ENCODE assay signal across 19 cellular contexts in the genomic region with DNA sequence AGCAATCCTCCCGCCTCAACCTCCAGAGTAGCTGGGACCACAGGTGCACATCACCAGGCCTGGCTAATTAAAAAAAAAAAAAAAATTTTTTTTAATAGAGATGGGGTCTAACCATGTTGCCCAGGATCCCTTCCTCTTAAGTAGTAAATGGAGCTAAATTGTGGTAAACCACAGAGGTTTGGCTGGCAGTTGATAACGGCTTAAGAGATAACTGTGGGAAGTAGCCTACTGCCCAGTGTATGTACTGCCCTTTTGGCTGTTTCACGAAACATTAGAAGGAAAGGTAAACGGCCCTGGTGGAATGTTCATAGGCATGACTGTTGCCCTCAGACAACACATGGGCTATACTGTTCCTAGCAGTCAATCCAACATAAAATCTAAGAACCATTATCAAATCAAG.
"Had no signal": no experiment of that assay in that cellular context is flagged by ENCODE, and none has a peak within 500 bp of the region (broad histone marks: within the 10 kb centered on the region; RNA-seq: fewer than 3 reads in every experiment).

No MANE protein-coding gene starts in this region.

- H3K27ac ChIP-seq: coronary artery, left lung, prostate gland, sigmoid colon, testis, tibial artery had no signal

- H3K27me3 ChIP-seq: left lung, sigmoid colon, spleen, testis, tibial artery had no signal

- H3K4me1 ChIP-seq: left lung, prostate gland, sigmoid colon, spleen, testis, tibial artery had no signal

- H3K9me3 ChIP-seq: left lung, prostate gland, sigmoid colon, spleen, testis, tibial artery had no signal

- DNase-seq: effector memory CD8-positive, alpha-beta T cell; left cardiac atrium; left lung; mammary epithelial cell; mesendoderm; naive thymus-derived CD8-positive, alpha-beta T cell; nephron progenitor cell; nucleus accumbens; right cardiac atrium; sigmoid colon; spleen; stimulated activated CD4-positive, alpha-beta T cell treated with anti-CD3 and anti-CD28 coated beads, Interleukin-4, amount 100 ng/mL, for 4 hours; stimulated activated naive CD8-positive, alpha-beta T cell treated with anti-CD3 and anti-CD28 coated beads, Interleukin-15, Interleukin-2, amounts not matched to agents 100 U/mL and 50 U/mL, for 24 hours; substantia nigra; testis; tibial artery had no signal

- H3K4me3 ChIP-seq: coronary artery, left lung, prostate gland, sigmoid colon, spleen, testis, tibial artery had no signal

- ATAC-seq: effector memory CD8-positive, alpha-beta T cell; left cardiac atrium; left lung; naive thymus-derived CD8-positive, alpha-beta T cell; right cardiac atrium; stimulated activated memory B cell treated with anti-CD40 and anti-IgM and Interleukin-4, amounts not matched to agents 10 μg/mL and 1 μg/mL and 100 μg/mL, for 72 hours; stimulated activated naive CD8-positive, alpha-beta T cell treated with anti-CD3 and anti-CD28 coated beads, Interleukin-15, Interleukin-2, amounts not matched to agents 100 U/mL and 50 U/mL, for 24 hours had no signal
